Comparison of ENCODE assay signal across 1 cellular context in the genomic region with DNA sequence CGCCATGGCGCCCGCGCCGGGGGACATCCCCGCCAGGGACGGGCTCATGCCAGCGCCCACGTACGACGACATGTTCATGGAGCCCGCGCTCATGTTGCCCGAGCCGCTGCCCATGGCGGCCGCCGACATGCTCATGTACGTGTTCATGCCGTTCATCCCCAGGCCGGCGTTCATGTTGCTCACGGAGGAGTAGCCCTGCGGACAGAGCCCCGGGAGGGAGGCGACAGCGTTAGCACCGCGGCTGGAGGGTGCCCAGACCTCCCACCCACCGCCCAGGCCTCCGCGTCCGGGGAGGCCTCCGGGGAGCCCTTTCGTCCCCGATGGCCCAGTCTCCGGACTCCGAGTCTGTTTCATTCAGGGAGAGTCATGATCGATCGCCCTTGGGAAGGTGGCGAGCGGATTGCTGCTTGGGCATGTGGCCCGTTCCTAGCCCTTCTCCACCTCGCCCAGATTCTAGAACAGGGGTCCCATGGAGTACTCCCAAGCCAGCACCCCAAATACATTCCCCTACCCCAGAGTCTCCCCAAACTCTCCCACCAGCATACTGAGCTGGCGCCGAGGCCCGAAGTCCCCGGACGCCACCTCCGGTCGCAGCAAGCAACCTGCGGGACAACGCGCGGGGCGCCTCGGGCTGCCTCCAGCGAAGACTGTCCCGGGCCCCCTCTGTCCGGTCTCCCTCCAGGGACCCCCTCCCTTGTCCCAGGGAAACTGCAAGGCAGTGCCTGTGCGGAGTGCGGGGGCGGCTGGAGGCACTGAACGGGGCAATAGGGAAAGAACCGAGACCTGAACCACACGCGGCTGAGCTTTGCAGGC.
TF ChIP-seq lines count a peak whose summit lies in the region.

No MANE protein-coding gene starts in this region.

TF ChIP-seq in HepG2, 621 proteins besides CTCF, POLR2A, EP300 and RAD21 (continued from another document and continues in another):
- no peak for TF ChIP-seq ZHX2 (IDR thresholded peaks at IDR 0.05; ENCODE audit: low read depth)
- TF ChIP-seq ZHX2 (CRISPR knock-in tag; IDR thresholded peaks at IDR 0.05; ENCODE audit: borderline replicate concordance) = no peak; the same call in 1 of the 2 replicates
- TF ChIP-seq ZNF75D (CRISPR knock-in tag; IDR thresholded peaks at IDR 0.05; ENCODE audit: borderline replicate concordance) = no peak
- TF ChIP-seq, protein P1, sequence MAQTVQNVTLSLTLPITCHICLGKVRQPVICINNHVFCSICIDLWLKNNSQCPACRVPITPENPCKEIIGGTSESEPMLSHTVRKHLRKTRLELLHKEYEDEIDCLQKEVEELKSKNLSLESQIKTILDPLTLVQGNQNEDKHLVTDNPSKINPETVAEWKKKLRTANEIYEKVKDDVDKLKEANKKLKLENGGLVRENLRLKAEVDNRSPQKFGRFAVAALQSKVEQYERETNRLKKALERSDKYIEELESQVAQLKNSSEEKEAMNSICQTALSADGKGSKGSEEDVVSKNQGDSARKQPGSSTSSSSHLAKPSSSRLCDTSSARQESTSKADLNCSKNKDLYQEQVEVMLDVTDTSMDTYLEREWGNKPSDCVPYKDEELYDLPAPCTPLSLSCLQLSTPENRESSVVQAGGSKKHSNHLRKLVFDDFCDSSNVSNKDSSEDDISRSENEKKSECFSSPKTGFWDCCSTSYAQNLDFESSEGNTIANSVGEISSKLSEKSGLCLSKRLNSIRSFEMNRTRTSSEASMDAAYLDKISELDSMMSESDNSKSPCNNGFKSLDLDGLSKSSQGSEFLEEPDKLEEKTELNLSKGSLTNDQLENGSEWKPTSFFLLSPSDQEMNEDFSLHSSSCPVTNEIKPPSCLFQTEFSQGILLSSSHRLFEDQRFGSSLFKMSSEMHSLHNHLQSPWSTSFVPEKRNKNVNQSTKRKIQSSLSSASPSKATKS (CRISPR knock-in tag; IDR thresholded peaks at IDR 0.05) = no peak
- no peak for TF ChIP-seq NR2C2 (CRISPR knock-in tag; IDR thresholded peaks at IDR 0.05; ENCODE audit: borderline replicate concordance)
- TF ChIP-seq, protein P2, sequence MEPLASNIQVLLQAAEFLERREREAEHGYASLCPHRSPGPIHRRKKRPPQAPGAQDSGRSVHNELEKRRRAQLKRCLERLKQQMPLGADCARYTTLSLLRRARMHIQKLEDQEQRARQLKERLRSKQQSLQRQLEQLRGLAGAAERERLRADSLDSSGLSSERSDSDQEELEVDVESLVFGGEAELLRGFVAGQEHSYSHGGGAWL (CRISPR knock-in tag; IDR thresholded peaks at IDR 0.05) = peak; percentile 48; the same call in 1 of the 2 replicates
- no peak for TF ChIP-seq MLLT10 (CRISPR knock-in tag; IDR thresholded peaks at IDR 0.05)
- TF ChIP-seq, protein P3, sequence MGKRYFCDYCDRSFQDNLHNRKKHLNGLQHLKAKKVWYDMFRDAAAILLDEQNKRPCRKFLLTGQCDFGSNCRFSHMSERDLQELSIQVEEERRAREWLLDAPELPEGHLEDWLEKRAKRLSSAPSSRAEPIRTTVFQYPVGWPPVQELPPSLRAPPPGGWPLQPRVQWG (CRISPR knock-in tag; IDR thresholded peaks at IDR 0.05; ENCODE audit: borderline replicate concordance, low read depth) = no peak
- TF ChIP-seq TIGD3 (CRISPR knock-in tag; IDR thresholded peaks at IDR 0.05; ENCODE audit: borderline replicate concordance) = no peak
- TF ChIP-seq CREM (IDR thresholded peaks at IDR 0.05) = no peak
- peak; percentile 33; the same call in 1 of the 2 replicates for TF ChIP-seq CREM (CRISPR knock-in tag; IDR thresholded peaks at IDR 0.05)
- peak; percentile 75 for TF ChIP-seq ZMYM3 (CRISPR knock-in tag; IDR thresholded peaks at IDR 0.05)
- peak; percentile 67 for TF ChIP-seq TGIF2 (CRISPR knock-in tag; IDR thresholded peaks at IDR 0.05)
- TF ChIP-seq ZNF143 (CRISPR knock-in tag; IDR thresholded peaks at IDR 0.05) = peak; percentile 46; the same call in 1 of the 2 replicates
- TF ChIP-seq NPAS2 (CRISPR knock-in tag; IDR thresholded peaks at IDR 0.05; ENCODE audit: borderline replicate concordance) = no peak
- no peak; the same call in 1 of the 2 replicates for TF ChIP-seq AHR (CRISPR knock-in tag; IDR thresholded peaks at IDR 0.05)
- peak; percentile 86; the same call in 1 of the 2 replicates for TF ChIP-seq SSRP1 (CRISPR knock-in tag; IDR thresholded peaks at IDR 0.05)
- no peak for TF ChIP-seq DZIP1 (CRISPR knock-in tag; IDR thresholded peaks at IDR 0.05)
- 0 out of 2 replicates have a peak, but pooled peaks have one; percentile 40 for TF ChIP-seq ZNF557 (CRISPR knock-in tag; IDR thresholded peaks at IDR 0.05)
- TF ChIP-seq ZNF597 (CRISPR knock-in tag; IDR thresholded peaks at IDR 0.05) = no peak
- TF ChIP-seq NR2F2 (IDR thresholded peaks at IDR 0.05; ENCODE audit: borderline replicate concordance, low read depth) = no peak
- TF ChIP-seq SALL1 (CRISPR knock-in tag; IDR thresholded peaks at IDR 0.05) = peak; percentile 52; the same call in 1 of the 2 replicates
- no peak for TF ChIP-seq MIXL1 (CRISPR knock-in tag; IDR thresholded peaks at IDR 0.05)
- TF ChIP-seq ZFY (CRISPR knock-in tag; IDR thresholded peaks at IDR 0.05) = peak; percentile 65
- TF ChIP-seq ZSCAN29 (CRISPR knock-in tag; conservative IDR thresholded peaks at IDR 0.05) = no peak
- TF ChIP-seq, protein P4, sequence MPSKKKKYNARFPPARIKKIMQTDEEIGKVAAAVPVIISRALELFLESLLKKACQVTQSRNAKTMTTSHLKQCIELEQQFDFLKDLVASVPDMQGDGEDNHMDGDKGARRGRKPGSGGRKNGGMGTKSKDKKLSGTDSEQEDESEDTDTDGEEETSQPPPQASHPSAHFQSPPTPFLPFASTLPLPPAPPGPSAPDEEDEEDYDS (CRISPR knock-in tag; IDR thresholded peaks at IDR 0.05) = no peak
- peak; percentile 72; the same call in 1 of the 2 replicates for TF ChIP-seq ZSCAN20 (CRISPR knock-in tag; IDR thresholded peaks at IDR 0.05; ENCODE audit: borderline replicate concordance)
- TF ChIP-seq SP4 (CRISPR knock-in tag; IDR thresholded peaks at IDR 0.05) = no peak; the same call in 1 of the 2 replicates
- TF ChIP-seq, protein P5, sequence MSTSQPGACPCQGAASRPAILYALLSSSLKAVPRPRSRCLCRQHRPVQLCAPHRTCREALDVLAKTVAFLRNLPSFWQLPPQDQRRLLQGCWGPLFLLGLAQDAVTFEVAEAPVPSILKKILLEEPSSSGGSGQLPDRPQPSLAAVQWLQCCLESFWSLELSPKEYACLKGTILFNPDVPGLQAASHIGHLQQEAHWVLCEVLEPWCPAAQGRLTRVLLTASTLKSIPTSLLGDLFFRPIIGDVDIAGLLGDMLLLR (CRISPR knock-in tag; IDR thresholded peaks at IDR 0.05) = no peak
- no peak for TF ChIP-seq ZNF142 (CRISPR knock-in tag; IDR thresholded peaks at IDR 0.05)
- TF ChIP-seq ZBTB8A (CRISPR knock-in tag; IDR thresholded peaks at IDR 0.05; ENCODE audit: borderline replicate concordance, low read depth) = no peak
- no peak for TF ChIP-seq TEAD3 (CRISPR knock-in tag; optimal IDR thresholded peaks at IDR 0.05; ENCODE audit: borderline replicate concordance)
